16 cellular contexts compared by ENCODE assay signal in genomic region chr2:96730212-96730611, GRCh38. TPM values are rescaled to one million over a fixed set of nuclear protein-coding genes. Genes with fewer than 3 reads are reported as not detected.
DNase-seq lines count a peak whose midpoint lies in the region; ATAC-seq and TF ChIP-seq lines count a peak whose summit lies in the region.
"Had no signal": no experiment of that assay in that cellular context is flagged by ENCODE, and none has a peak within 500 bp of the region (broad histone marks: within the 10 kb centered on the region; RNA-seq: fewer than 3 reads in every experiment).

No MANE protein-coding gene starts in this region.

- no peak overlapping the region for H3K4me3 Mint-ChIP-seq in glutamatergic neuron (ENCODE audit: unreplicated experiment)
- H3K4me3 Mint-ChIP-seq: central memory CD8-positive, alpha-beta T cell; naive B cell; type B pancreatic cell had no signal

- ATAC-seq in Right ventricle myocardium inferior (no peak), HG03039 (IDR thresholded peaks at IDR 0.05; ENCODE audit: unreplicated experiment) (no peak)
- ATAC-seq: lower lobe of right lung had no signal

- H3K27ac ChIP-seq in left ventricle myocardium inferior (replicated peaks) = peak overlapping the region; percentile 41
- H3K27ac ChIP-seq: C4-2B, lower lobe of right lung had no signal

- no peaks in the 10 kb centered on the region for H3K9me3 ChIP-seq in left ventricle myocardium inferior (replicated peaks)
- H3K9me3 ChIP-seq in adipocyte (ENCODE audit: control insufficient read depth, low read length) = no peaks in the 10 kb centered on the region
- H3K9me3 ChIP-seq: lower lobe of right lung had no signal

- peaks cover 86% of the 10 kb centered on the region for H3K36me3 ChIP-seq in left ventricle myocardium inferior
- peaks cover 32% of the 10 kb centered on the region for H3K36me3 ChIP-seq in adipocyte (ENCODE audit: control insufficient read depth, insufficient read depth, low read length, severe bottlenecking)

- H3K4me1 ChIP-seq in left ventricle myocardium inferior = peaks cover 20% of the 10 kb centered on the region
- peaks cover 45% of the 10 kb centered on the region for H3K4me1 ChIP-seq in adipocyte (ENCODE audit: control insufficient read depth, insufficient read depth, low read length)

- H3K9me3 Mint-ChIP-seq in glutamatergic neuron (ENCODE audit: unreplicated experiment) = no peaks in the 10 kb centered on the region
- H3K9me3 Mint-ChIP-seq: central memory CD8-positive, alpha-beta T cell; naive B cell; type B pancreatic cell had no signal

- DNase-seq in left ventricle myocardium inferior (no peak), Right ventricle myocardium inferior (ENCODE audit: missing footprints) (no peak), adipocyte (ENCODE audit: low read depth) (peak; percentile 31), fibroblast of pulmonary artery (ENCODE audit: low read depth) (peak; percentile 17), stromal cell of bone marrow (ENCODE audit: low read depth) (peak; percentile 67), DMS53 treated with DMSO at 0.1 percent for 48 hours (lab: John Stamatoyannopoulos, UW; ENCODE audit: unreplicated experiment) (no peak), glutamatergic neuron (no peak)
- DNase-seq: DMS79; lower lobe of right lung; naive B cell; NCI-H1417 treated with DMSO at 0.1 percent for 48 hours; stimulated activated naive CD4-positive, alpha-beta T cell had no signal

- no peak overlapping the region for H3K27ac Mint-ChIP-seq in glutamatergic neuron (ENCODE audit: unreplicated experiment)
- H3K27ac Mint-ChIP-seq: naive B cell, type B pancreatic cell had no signal

- TF ChIP-seq CTCF in left ventricle myocardium inferior (IDR thresholded peaks at IDR 0.05; ENCODE audit: borderline replicate concordance) (no peak), fibroblast of pulmonary artery (IDR thresholded peaks at IDR 0.05; ENCODE audit: low read length, missing control alignments) (no peak), glutamatergic neuron (IDR thresholded peaks at IDR 0.05; ENCODE audit: partially characterized antibody, unreplicated experiment) (no peak)

- H3K36me3 Mint-ChIP-seq in glutamatergic neuron (ENCODE audit: unreplicated experiment) = no peaks in the 10 kb centered on the region

- no peaks in the 10 kb centered on the region for H3K4me1 Mint-ChIP-seq in glutamatergic neuron (ENCODE audit: low read depth, unreplicated experiment)
- H3K4me1 Mint-ChIP-seq: naive B cell had no signal

- H3K9ac ChIP-seq in adipocyte (ENCODE audit: low read length) = no peak overlapping the region

- H3K4me3 ChIP-seq in left ventricle myocardium inferior (no peak overlapping the region), adipocyte (ENCODE audit: low read length) (no peak overlapping the region), fibroblast of pulmonary artery (replicated peaks; ENCODE audit: low read depth, low read length) (no peak overlapping the region)
- H3K4me3 ChIP-seq: lower lobe of right lung had no signal

- intact Hi-C loops in left ventricle myocardium inferior (cut with micrococcal nuclease) (no loop called here), Right ventricle myocardium inferior (cut with DNase I) (loop anchor here (10.0 kb wide), 1 partner anchor 235 kb away; no protein-coding TSS in a partner anchor)

- H3K27me3 Mint-ChIP-seq in glutamatergic neuron (ENCODE audit: unreplicated experiment) = no peaks in the 10 kb centered on the region
- H3K27me3 Mint-ChIP-seq: central memory CD8-positive, alpha-beta T cell; naive B cell; type B pancreatic cell had no signal

- no peaks in the 10 kb centered on the region for H3K27me3 ChIP-seq in left ventricle myocardium inferior (ENCODE audit: low read depth)
- H3K27me3 ChIP-seq in adipocyte (replicated peaks; ENCODE audit: control insufficient read depth, insufficient read depth, low read length) = no peaks in the 10 kb centered on the region

RNA-seq across cellular contexts. Expression of gene LMAN2L, which starts 9.7 kb away (rescaled TPM):
- total RNA-seq in left ventricle myocardium inferior = 27.9 TPM
- 26.2 TPM for total RNA-seq in Right ventricle myocardium inferior
- 14.0 TPM for total RNA-seq in glutamatergic neuron (ENCODE audit: unreplicated experiment)

RNA-seq across cellular contexts. Expression of gene CNNM4, which starts 30.5 kb away (rescaled TPM):
- total RNA-seq in left ventricle myocardium inferior = 28.9 TPM
- total RNA-seq in Right ventricle myocardium inferior = 33.3 TPM
- 15.4 TPM for total RNA-seq in glutamatergic neuron (ENCODE audit: unreplicated experiment)

Comparison
In these comparisons a context has a peak if more than half of its experiments do, and no peak if none do; other contexts are left out.
1. DNase-seq: peak in adipocyte (single experiment), fibroblast of pulmonary artery (single experiment) and stromal cell of bone marrow (single experiment); none in left ventricle myocardium inferior (single experiment), Right ventricle myocardium inferior (single experiment), DMS53 treated with DMSO at 0.1 percent for 48 hours (single experiment) and glutamatergic neuron (single experiment).